ENCODE assay signal across 1 cellular context in the genomic region with DNA sequence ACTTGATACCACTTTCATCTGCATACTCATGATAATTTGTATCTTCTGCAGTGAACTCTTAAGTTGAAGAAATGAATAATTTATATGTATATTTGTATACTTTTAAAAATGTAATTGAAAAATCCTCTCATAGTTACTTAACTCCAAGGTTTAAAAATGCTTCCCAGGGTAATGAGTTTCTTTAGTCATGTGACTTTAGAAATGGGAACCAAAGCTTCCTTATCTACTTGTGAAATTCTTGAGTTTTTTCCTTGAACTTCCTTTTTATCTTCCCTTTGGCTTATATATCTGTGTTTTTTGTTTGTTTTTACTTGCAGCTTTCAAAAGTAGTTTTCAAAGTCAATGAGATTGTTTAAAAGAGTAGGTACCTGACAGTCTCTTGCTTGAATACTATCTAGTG.
TF ChIP-seq lines count a peak whose summit lies in the region.

No MANE protein-coding gene starts in this region.

TF ChIP-seq in HepG2, 621 proteins besides CTCF, POLR2A, EP300 and RAD21:
- no peak for TF ChIP-seq ZNF709 (CRISPR knock-in tag; IDR thresholded peaks at IDR 0.05)
- no peak for TF ChIP-seq EHMT2 (IDR thresholded peaks at IDR 0.05; ENCODE audit: borderline replicate concordance, low read depth, low read length)
- no peak for TF ChIP-seq ZNF883 (CRISPR knock-in tag; IDR thresholded peaks at IDR 0.05; ENCODE audit: not compliant biosample characterization)
- no peak for TF ChIP-seq PAWR (CRISPR knock-in tag; IDR thresholded peaks at IDR 0.05; ENCODE audit: borderline replicate concordance)
- no peak for TF ChIP-seq ZNF780A (CRISPR knock-in tag; IDR thresholded peaks at IDR 0.05)
- TF ChIP-seq, protein P1, sequence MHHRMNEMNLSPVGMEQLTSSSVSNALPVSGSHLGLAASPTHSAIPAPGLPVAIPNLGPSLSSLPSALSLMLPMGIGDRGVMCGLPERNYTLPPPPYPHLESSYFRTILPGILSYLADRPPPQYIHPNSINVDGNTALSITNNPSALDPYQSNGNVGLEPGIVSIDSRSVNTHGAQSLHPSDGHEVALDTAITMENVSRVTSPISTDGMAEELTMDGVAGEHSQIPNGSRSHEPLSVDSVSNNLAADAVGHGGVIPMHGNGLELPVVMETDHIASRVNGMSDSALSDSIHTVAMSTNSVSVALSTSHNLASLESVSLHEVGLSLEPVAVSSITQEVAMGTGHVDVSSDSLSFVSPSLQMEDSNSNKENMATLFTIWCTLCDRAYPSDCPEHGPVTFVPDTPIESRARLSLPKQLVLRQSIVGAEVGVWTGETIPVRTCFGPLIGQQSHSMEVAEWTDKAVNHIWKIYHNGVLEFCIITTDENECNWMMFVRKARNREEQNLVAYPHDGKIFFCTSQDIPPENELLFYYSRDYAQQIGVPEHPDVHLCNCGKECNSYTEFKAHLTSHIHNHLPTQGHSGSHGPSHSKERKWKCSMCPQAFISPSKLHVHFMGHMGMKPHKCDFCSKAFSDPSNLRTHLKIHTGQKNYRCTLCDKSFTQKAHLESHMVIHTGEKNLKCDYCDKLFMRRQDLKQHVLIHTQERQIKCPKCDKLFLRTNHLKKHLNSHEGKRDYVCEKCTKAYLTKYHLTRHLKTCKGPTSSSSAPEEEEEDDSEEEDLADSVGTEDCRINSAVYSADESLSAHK (CRISPR knock-in tag; IDR thresholded peaks at IDR 0.05; ENCODE audit: borderline replicate concordance), result no peak
- TF ChIP-seq GPN1 (CRISPR knock-in tag; IDR thresholded peaks at IDR 0.05; ENCODE audit: borderline replicate concordance), result no peak
- no peak for TF ChIP-seq ZNF790 (CRISPR knock-in tag; IDR thresholded peaks at IDR 0.05; ENCODE audit: borderline replicate concordance)
- no peak for TF ChIP-seq ZBTB42 (CRISPR knock-in tag; IDR thresholded peaks at IDR 0.05)
- TF ChIP-seq, protein P2, sequence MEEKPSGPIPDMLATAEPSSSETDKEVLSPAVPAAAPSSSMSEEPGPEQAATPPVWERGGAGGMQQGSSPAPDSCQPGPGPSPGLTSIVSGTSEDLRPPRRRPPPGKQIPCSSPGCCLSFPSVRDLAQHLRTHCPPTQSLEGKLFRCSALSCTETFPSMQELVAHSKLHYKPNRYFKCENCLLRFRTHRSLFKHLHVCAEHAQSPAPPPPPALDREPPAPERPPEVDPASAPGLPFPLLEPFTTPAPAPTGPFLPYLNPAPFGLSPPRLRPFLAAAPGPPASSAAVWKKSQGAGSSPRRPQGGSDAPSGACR (CRISPR knock-in tag; IDR thresholded peaks at IDR 0.05), result no peak
